Comparison of ENCODE assay signal across 23 cellular contexts in genomic region chr6:78525961-78526360, GRCh38.
"Had no signal": no experiment of that assay in that cellular context is flagged by ENCODE, and none has a peak within 500 bp of the region (broad histone marks: within the 10 kb centered on the region; RNA-seq: fewer than 3 reads in every experiment).

No MANE protein-coding gene starts in this region.

- H3K4me3 ChIP-seq: left ventricle myocardium inferior, lower lobe of right lung, psoas muscle, spleen, testis, tibial nerve, upper lobe of right lung, vagina had no signal

- ATAC-seq: esophagus mucosa; left cardiac atrium; lower lobe of right lung; naive thymus-derived CD4-positive, alpha-beta T cell; psoas muscle; sciatic nerve; stimulated activated naive B cell treated with anti-CD40 and anti-IgM and Interleukin-4, amounts not matched to agents 10 μg/mL and 1 μg/mL and 100 μg/mL, for 72 hours; stimulated activated naive CD8-positive, alpha-beta T cell treated with anti-CD3 and anti-CD28 coated beads, Interleukin-15, amount 100 ng/mL, for 72 hours; upper lobe of right lung had no signal

- H3K4me1 Mint-ChIP-seq: immature natural killer cell; naive thymus-derived CD4-positive, alpha-beta T cell; nephron progenitor cell; stimulated activated naive B cell treated with anti-CD40 and anti-IgM and Interleukin-4, amounts not matched to agents 10 μg/mL and 1 μg/mL and 100 μg/mL, for 72 hours; stimulated activated naive CD8-positive, alpha-beta T cell treated with anti-CD3 and anti-CD28 coated beads, Interleukin-15, amount 100 ng/mL, for 72 hours had no signal

- H3K27me3 ChIP-seq: spleen, testis, tibial nerve, upper lobe of right lung, vagina had no signal

- H3K36me3 ChIP-seq: left ventricle myocardium inferior, lower lobe of right lung, spleen, tibial nerve, upper lobe of right lung, vagina had no signal

- H3K27ac ChIP-seq: left ventricle myocardium inferior, lower lobe of right lung, parathyroid adenoma, psoas muscle, spleen, testis, tibial nerve, upper lobe of right lung, vagina had no signal

- DNase-seq: effector memory CD4-positive, alpha-beta T cell; immature natural killer cell; kidney; left cardiac atrium; left ventricle myocardium inferior; lower lobe of right lung; mesenchymal stem cell; naive thymus-derived CD4-positive, alpha-beta T cell; nephron progenitor cell; psoas muscle; spleen; stimulated activated CD4-positive, alpha-beta T cell treated with anti-CD3 and anti-CD28 coated beads, Interleukin-15, amount 100 ng/mL, for 24 hours; stimulated activated CD4-positive, alpha-beta T cell treated with anti-CD3 and anti-CD28 coated beads, Interleukin-1b, Interleukin-23, amount 100 ng/mL, for 48 hours; stimulated activated CD4-positive, alpha-beta T cell treated with anti-CD3 and anti-CD28 coated beads, Interleukin-4, amount 100 ng/mL, for 4 hours; stimulated activated naive B cell treated with anti-CD40 and anti-IgM and Interleukin-4, amounts not matched to agents 10 μg/mL and 1 μg/mL and 100 μg/mL, for 72 hours; stimulated activated naive CD8-positive, alpha-beta T cell treated with anti-CD3 and anti-CD28 coated beads, Interleukin-15, amount 100 ng/mL, for 72 hours; testis; upper lobe of right lung had no signal

- H3K9me3 Mint-ChIP-seq: nephron progenitor cell; stimulated activated naive CD8-positive, alpha-beta T cell treated with anti-CD3 and anti-CD28 coated beads, Interleukin-15, amount 100 ng/mL, for 72 hours had no signal

- H3K4me1 ChIP-seq: left ventricle myocardium inferior, lower lobe of right lung, parathyroid adenoma, psoas muscle, spleen, testis, tibial nerve, upper lobe of right lung, vagina had no signal

- H3K79me2 ChIP-seq: parathyroid adenoma had no signal

- H2AFZ ChIP-seq: parathyroid adenoma had no signal

- H3K9ac ChIP-seq: parathyroid adenoma had no signal

- H3K4me3 Mint-ChIP-seq: immature natural killer cell; naive thymus-derived CD4-positive, alpha-beta T cell; nephron progenitor cell; stimulated activated naive B cell treated with anti-CD40 and anti-IgM and Interleukin-4, amounts not matched to agents 10 μg/mL and 1 μg/mL and 100 μg/mL, for 72 hours; stimulated activated naive CD8-positive, alpha-beta T cell treated with anti-CD3 and anti-CD28 coated beads, Interleukin-15, amount 100 ng/mL, for 72 hours had no signal

- H3K9me3 ChIP-seq: left ventricle myocardium inferior, lower lobe of right lung, psoas muscle, spleen, testis, tibial nerve, upper lobe of right lung, vagina had no signal

- H3K36me3 Mint-ChIP-seq: immature natural killer cell; naive thymus-derived CD4-positive, alpha-beta T cell; stimulated activated naive B cell treated with anti-CD40 and anti-IgM and Interleukin-4, amounts not matched to agents 10 μg/mL and 1 μg/mL and 100 μg/mL, for 72 hours had no signal

- H3K27me3 Mint-ChIP-seq: stimulated activated naive B cell treated with anti-CD40 and anti-IgM and Interleukin-4, amounts not matched to agents 10 μg/mL and 1 μg/mL and 100 μg/mL, for 72 hours; stimulated activated naive CD8-positive, alpha-beta T cell treated with anti-CD3 and anti-CD28 coated beads, Interleukin-15, amount 100 ng/mL, for 72 hours had no signal

- H3K27ac Mint-ChIP-seq: immature natural killer cell; naive thymus-derived CD4-positive, alpha-beta T cell; nephron progenitor cell; stimulated activated naive B cell treated with anti-CD40 and anti-IgM and Interleukin-4, amounts not matched to agents 10 μg/mL and 1 μg/mL and 100 μg/mL, for 72 hours; stimulated activated naive CD8-positive, alpha-beta T cell treated with anti-CD3 and anti-CD28 coated beads, Interleukin-15, amount 100 ng/mL, for 72 hours had no signal
